Comparison of ENCODE assay signal across 21 cellular contexts in genomic region chr5:29811914-29812679, GRCh38.
DNase-seq lines count a peak whose midpoint lies in the region; ATAC-seq and TF ChIP-seq lines count a peak whose summit lies in the region.
"Had no signal": no experiment of that assay in that cellular context is flagged by ENCODE, and none has a peak within 500 bp of the region (broad histone marks: within the 10 kb centered on the region; RNA-seq: fewer than 3 reads in every experiment).

No MANE protein-coding gene starts in this region.

- ATAC-seq in heart left ventricle, result no peak
- ATAC-seq: HCT116; stimulated activated memory B cell treated with anti-CD40 and anti-IgM and Interleukin-4, amounts not matched to agents 10 μg/mL and 1 μg/mL and 100 μg/mL, for 72 hours had no signal

- intact Hi-C loops in ovary (cut with DNase I) (no loop called here), heart left ventricle (cut with DNase I) (no loop called here)

- no peaks in the 10 kb centered on the region for H3K27me3 Mint-ChIP-seq in endodermal cell (ENCODE audit: insufficient read depth)
- H3K27me3 Mint-ChIP-seq: stimulated activated memory B cell treated with anti-CD40 and anti-IgM and Interleukin-4, amounts not matched to agents 10 μg/mL and 1 μg/mL and 100 μg/mL, for 72 hours had no signal

- H3K36me3 Mint-ChIP-seq in endodermal cell (ENCODE audit: low read depth), result no peaks in the 10 kb centered on the region
- H3K36me3 Mint-ChIP-seq: stimulated activated memory B cell treated with anti-CD40 and anti-IgM and Interleukin-4, amounts not matched to agents 10 μg/mL and 1 μg/mL and 100 μg/mL, for 72 hours had no signal

- no peak overlapping the region for H3K9ac ChIP-seq in endodermal cell (ENCODE audit: extremely low read depth, low read length, poor library complexity, severe bottlenecking)

- H3K36me3 ChIP-seq in endodermal cell (ENCODE audit: control insufficient read depth, insufficient read depth, low read length) (no peaks in the 10 kb centered on the region), ovary (no peaks in the 10 kb centered on the region), heart left ventricle (no peaks in the 10 kb centered on the region)

- H3K4me1 ChIP-seq in endodermal cell (ENCODE audit: control insufficient read depth, insufficient read depth, low read length) (no peaks in the 10 kb centered on the region), ovary (ENCODE audit: insufficient read depth) (no peaks in the 10 kb centered on the region), heart left ventricle (no peaks in the 10 kb centered on the region)

- H3K4me3 Mint-ChIP-seq in endodermal cell, result no peak overlapping the region
- H3K4me3 Mint-ChIP-seq: stimulated activated memory B cell treated with anti-CD40 and anti-IgM and Interleukin-4, amounts not matched to agents 10 μg/mL and 1 μg/mL and 100 μg/mL, for 72 hours had no signal

- DNase-seq in SIG-M5 treated with dmso at 0.1 percent for 504 hours (lab: John Stamatoyannopoulos, UW; ENCODE audit: unreplicated experiment) (peak; percentile 8), SIG-M5 (lab: John Stamatoyannopoulos, UW) (no peak), NCI-H69 (lab: John Stamatoyannopoulos, UW) (peak; percentile 77), endodermal cell (peak; percentile 49), ovary (no peak), heart left ventricle (no peak), CD1c-positive myeloid dendritic cell (ENCODE audit: extremely low spot score) (no peak)
- no peak for DNase-seq in activated CD4-positive, CD25-positive, alpha-beta regulatory T cell (lab: John Stamatoyannopoulos, UW)
- DNase-seq: activated CD8-positive, alpha-beta memory T cell treated with anti-CD3 and anti-CD28 coated beads, Interleukin-2, amount 50 U/mL, for 4 hours; activated naive CD4-positive, alpha-beta T cell; COR-L47; GF-D8; kidney; NCI-H446; nucleus accumbens; RPMI8226; trophoblast cell had no signal

- no peak overlapping the region for H3K4me3 ChIP-seq in endodermal cell (ENCODE audit: low read length)
- no peak overlapping the region for H3K4me3 ChIP-seq in ovary
- H3K4me3 ChIP-seq in heart left ventricle, result no peak overlapping the region
- H3K4me3 ChIP-seq: smooth muscle cell had no signal

- peaks cover 18% of the 10 kb centered on the region for H3K4me1 Mint-ChIP-seq in endodermal cell
- H3K4me1 Mint-ChIP-seq: stimulated activated memory B cell treated with anti-CD40 and anti-IgM and Interleukin-4, amounts not matched to agents 10 μg/mL and 1 μg/mL and 100 μg/mL, for 72 hours had no signal

- no peaks in the 10 kb centered on the region for H3K9me3 Mint-ChIP-seq in endodermal cell

- no peaks in the 10 kb centered on the region for H3K9me3 ChIP-seq in endodermal cell (ENCODE audit: control insufficient read depth, low read length)
- no peaks in the 10 kb centered on the region for H3K9me3 ChIP-seq in ovary
- H3K9me3 ChIP-seq in heart left ventricle, result peaks cover 0 to 6% (median 0%) of the 10 kb centered on the region in 12 donors

- TF ChIP-seq EP300 in ovary (IDR thresholded peaks at IDR 0.05), result no peak

- WGBS in endodermal cell (ENCODE audit: insufficient coverage in 1 of 2, insufficient read length in 1 of 2), 2 experiments, result 84 to 100% methylated on average over 1 to 2 of the region's 2 CpGs
- WGBS in ovary, 3 donors, result 68 to 83% (median 70%) methylated on average over 2 of the region's 2 CpGs
- 52 to 69% (median 62%) methylated on average over 2 of the region's 2 CpGs for WGBS in heart left ventricle, 4 donors

- TF ChIP-seq CTCF in endodermal cell (conservative IDR thresholded peaks at IDR 0.05) (peak; percentile 72), ovary (IDR thresholded peaks at IDR 0.05) (no peak), heart left ventricle (IDR thresholded peaks at IDR 0.05) (no peak)

- no peak for TF ChIP-seq POLR2A in ovary (IDR thresholded peaks at IDR 0.05)
- no peak for TF ChIP-seq POLR2A in heart left ventricle (IDR thresholded peaks at IDR 0.05)

- H3K27me3 ChIP-seq in endodermal cell (ENCODE audit: control insufficient read depth, insufficient read depth, low read length, poor library complexity, severe bottlenecking) (no peaks in the 10 kb centered on the region), ovary (no peaks in the 10 kb centered on the region), heart left ventricle (no peaks in the 10 kb centered on the region)

- no peak overlapping the region for H3K27ac Mint-ChIP-seq in endodermal cell
- H3K27ac Mint-ChIP-seq: stimulated activated memory B cell treated with anti-CD40 and anti-IgM and Interleukin-4, amounts not matched to agents 10 μg/mL and 1 μg/mL and 100 μg/mL, for 72 hours had no signal

- H3K27ac ChIP-seq in endodermal cell (ENCODE audit: low read depth, low read length), result no peak overlapping the region
- no peak overlapping the region for H3K27ac ChIP-seq in ovary
- no peak overlapping the region for H3K27ac ChIP-seq in heart left ventricle
- H3K27ac ChIP-seq: epithelial cell of prostate had no signal

Comparison
In these comparisons a context has a peak if more than half of its experiments do, and no peak if none do; other contexts are left out.
1. DNase-seq: peak in SIG-M5 treated with dmso at 0.1 percent for 504 hours (single experiment), NCI-H69 (single experiment) and endodermal cell (single experiment); none in SIG-M5 (single experiment), activated CD4-positive, CD25-positive, alpha-beta regulatory T cell (0 of 4), ovary (0 of 5), heart left ventricle (0 of 5) and CD1c-positive myeloid dendritic cell (single experiment).